In the genomic region with DNA sequence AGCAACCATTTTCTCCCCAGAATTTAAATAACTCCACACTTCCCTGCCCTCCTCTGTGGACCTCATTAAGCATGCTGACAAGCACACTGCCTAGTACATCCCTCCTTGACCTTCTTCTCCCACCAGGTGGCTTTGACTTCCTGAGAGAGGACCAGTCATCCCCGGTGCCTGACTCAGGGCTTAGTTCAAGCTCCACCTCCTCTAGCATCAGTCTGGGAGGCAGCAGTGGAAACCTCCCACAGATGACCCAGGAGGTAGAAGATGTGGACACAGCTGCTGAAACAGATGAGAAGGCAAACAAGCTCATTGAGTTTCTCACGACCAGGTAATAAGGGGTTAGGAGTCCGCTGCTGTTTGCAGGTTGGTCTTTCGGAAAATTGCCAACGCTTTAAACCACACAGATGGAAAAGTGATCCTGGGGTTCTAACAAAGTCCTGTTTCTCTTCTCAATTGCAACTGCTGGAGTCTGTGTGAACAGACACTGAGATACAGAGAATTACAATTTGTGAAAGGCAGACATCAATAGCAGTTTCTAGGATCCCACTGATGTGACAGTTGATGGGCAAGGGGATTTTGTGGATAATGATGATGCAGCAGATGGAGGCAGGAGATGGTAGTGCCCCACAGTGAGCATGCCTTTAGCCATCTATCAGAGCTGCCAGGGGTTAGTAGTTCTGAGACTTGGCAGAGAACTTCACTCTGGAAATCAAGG, we compare ENCODE assay signal across 12 cellular contexts.
DNase-seq lines count a peak whose midpoint lies in the region; ATAC-seq lines count a peak whose summit lies in the region.
"Had no signal": no experiment of that assay in that cellular context is flagged by ENCODE, and none has a peak within 500 bp of the region (broad histone marks: within the 10 kb centered on the region; RNA-seq: fewer than 3 reads in every experiment).

No MANE protein-coding gene starts in this region.

- CTCF ChIA-PET in naive thymus-derived CD4-positive, alpha-beta T cell (lab: Charles Lee): no interaction called here

- no peaks in the 10 kb centered on the region for H3K4me1 Mint-ChIP-seq in naive thymus-derived CD4-positive, alpha-beta T cell
- H3K4me1 Mint-ChIP-seq: natural killer cell had no signal

- no peaks in the 10 kb centered on the region for H3K9me3 ChIP-seq in naive thymus-derived CD4-positive, alpha-beta T cell (ENCODE audit: control insufficient read depth in 2 of 3, low read length in 3 of 3)
- H3K9me3 ChIP-seq: HAP-1 had no signal

- POLR2A ChIA-PET in naive thymus-derived CD4-positive, alpha-beta T cell (lab: Charles Lee): interaction anchor here (1.0 kb wide), 1 partner anchor 26 kb away, joined by 3 read pairs; no protein-coding TSS in a partner anchor

- no peak overlapping the region for H3K4me3 Mint-ChIP-seq in naive thymus-derived CD4-positive, alpha-beta T cell
- H3K4me3 Mint-ChIP-seq: natural killer cell had no signal

- no peaks in the 10 kb centered on the region for H3K4me1 ChIP-seq in naive thymus-derived CD4-positive, alpha-beta T cell (ENCODE audit: control insufficient read depth in 2 of 2, insufficient read depth in 2 of 2, low read length in 2 of 2)

- peak; percentile 97 for DNase-seq in DMS53 treated with DMSO at 0.1 percent for 48 hours (lab: John Stamatoyannopoulos, UW; ENCODE audit: unreplicated experiment)
- DNase-seq in NCI-H1092 (lab: John Stamatoyannopoulos, UW): peak; percentile 94
- DNase-seq in SHP77 (lab: John Stamatoyannopoulos, UW): peak; percentile 98
- peak; percentile 21 for DNase-seq in iPS-NIHi7 (ENCODE audit: extremely low spot score)
- DNase-seq in superior temporal gyrus (ENCODE audit: extremely low spot score): no peak
- no peak for DNase-seq in posterior cingulate gyrus
- DNase-seq in naive thymus-derived CD4-positive, alpha-beta T cell: no peak
- DNase-seq: GDM1, natural killer cell had no signal

- ATAC-seq in HG03571 (IDR thresholded peaks at IDR 0.05; ENCODE audit: unreplicated experiment): no peak
- no peak for ATAC-seq in naive thymus-derived CD4-positive, alpha-beta T cell
- ATAC-seq: natural killer cell had no signal

- H3K36me3 Mint-ChIP-seq in naive thymus-derived CD4-positive, alpha-beta T cell: peaks cover 0 to 47% (median 4%) of the 10 kb centered on the region in 5 donors

- no peak overlapping the region for H3K4me3 ChIP-seq in naive thymus-derived CD4-positive, alpha-beta T cell (ENCODE audit: low read length)
- H3K4me3 ChIP-seq: HAP-1 had no signal

- peaks cover 0 to 1% (median 0%) of the 10 kb centered on the region in 11 donors for H3K9me3 Mint-ChIP-seq in naive thymus-derived CD4-positive, alpha-beta T cell
- H3K9me3 Mint-ChIP-seq: activated T-helper 2 cell treated with anti-CD3 and anti-CD28 coated beads, Interferon-gamma antibody, Interleukin-2, Interleukin-4, amounts not matched to agents 10 μg/mL and 5 μg/mL and 100 μg/mL, durations not matched to agents 14 hours and 24 hours and 36 hours; natural killer cell had no signal

- intact Hi-C loops in posterior cingulate gyrus (cut with DNase I): no loop called here
- intact Hi-C loops in naive thymus-derived CD4-positive, alpha-beta T cell (cut with micrococcal nuclease): no loop called here

- peaks cover 0 to 8% (median 0%) of the 10 kb centered on the region in 5 donors for H3K27me3 Mint-ChIP-seq in naive thymus-derived CD4-positive, alpha-beta T cell

- H3K27me3 ChIP-seq in naive thymus-derived CD4-positive, alpha-beta T cell (ENCODE audit: control insufficient read depth in 2 of 2, insufficient read depth in 2 of 2, low read length in 2 of 2): no peaks in the 10 kb centered on the region

- H3K27ac Mint-ChIP-seq in naive thymus-derived CD4-positive, alpha-beta T cell: no peak overlapping the region
- H3K27ac Mint-ChIP-seq: activated T-helper 2 cell treated with anti-CD3 and anti-CD28 coated beads, Interferon-gamma antibody, Interleukin-2, Interleukin-4, amounts not matched to agents 10 μg/mL and 5 μg/mL and 100 μg/mL, durations not matched to agents 14 hours and 24 hours and 36 hours; natural killer cell had no signal

- H3K36me3 ChIP-seq in naive thymus-derived CD4-positive, alpha-beta T cell (ENCODE audit: control insufficient read depth in 2 of 3, insufficient read depth in 3 of 3, low read length in 3 of 3): peaks cover 0 to 15% (median 0%) of the 10 kb centered on the region in 3 experiments
- H3K36me3 ChIP-seq: HAP-1 had no signal

- H3K27ac ChIP-seq in naive thymus-derived CD4-positive, alpha-beta T cell (ENCODE audit: low read depth, low read length): no peak overlapping the region

Comparison
In these comparisons a context has a peak if more than half of its experiments do, and no peak if none do; other contexts are left out.
1. DNase-seq: peak in DMS53 treated with DMSO at 0.1 percent for 48 hours (single experiment), NCI-H1092 (single experiment), SHP77 (2 of 2) and iPS-NIHi7 (single experiment); none in superior temporal gyrus (single experiment), posterior cingulate gyrus (0 of 10) and naive thymus-derived CD4-positive, alpha-beta T cell (0 of 9).